8 cellular contexts compared by ENCODE assay signal in genomic region chrX:10106801-10107200, GRCh38. TPM values are rescaled to one million over a fixed set of nuclear protein-coding genes. Genes with fewer than 3 reads are reported as not detected.
DNase-seq lines count a peak whose midpoint lies in the region; ATAC-seq, FAIRE-seq and TF ChIP-seq lines count a peak whose summit lies in the region.

No MANE protein-coding gene starts in this region.

- intact Hi-C loops in body of pancreas (cut with DNase I), result no loop called here

- no peaks in the 10 kb centered on the region for H3K27me3 ChIP-seq in muscle layer of duodenum (ENCODE audit: low read depth, low read length)
- no peaks in the 10 kb centered on the region for H3K27me3 ChIP-seq in body of pancreas

- WGBS in body of pancreas, 2 donors, result 70 to 82% methylated on average over 8 to 10 of the region's 10 CpGs

- no peak for TF ChIP-seq CTCF in body of pancreas (IDR thresholded peaks at IDR 0.05)

- H3K4me3 ChIP-seq in muscle layer of duodenum (ENCODE audit: low read depth in 1 of 2, low read length in 2 of 2) (no peak overlapping the region), body of pancreas (no peak overlapping the region)

- H3K27ac ChIP-seq in muscle layer of duodenum (ENCODE audit: low read length), result peak overlapping the region; percentile 31
- H3K27ac ChIP-seq in body of pancreas, result no peak overlapping the region

- ATAC-seq in GM18505 (IDR thresholded peaks at IDR 0.05; ENCODE audit: unreplicated experiment), result peak; percentile 47
- peak; percentile 35 for ATAC-seq in HG02763 (IDR thresholded peaks at IDR 0.05; ENCODE audit: unreplicated experiment)
- ATAC-seq in body of pancreas, result no peak

- no peak for FAIRE-seq in frontal cortex (lab: Jason Lieb, UNC)

- TF ChIP-seq POLR2A in GM18505 (IDR thresholded peaks at IDR 0.05; ENCODE audit: borderline replicate concordance, extremely low read depth, insufficient read depth, insufficient read length) (no peak), erythroblast (IDR thresholded peaks at IDR 0.05; ENCODE audit: low read length) (no peak), body of pancreas (IDR thresholded peaks at IDR 0.05) (no peak)

- H3K4me1 ChIP-seq in muscle layer of duodenum (ENCODE audit: control insufficient read depth in 1 of 2, insufficient read depth in 2 of 2, low read length in 2 of 2), result peaks cover 0 to 54% of the 10 kb centered on the region in 2 donors
- H3K4me1 ChIP-seq in body of pancreas, result peaks cover 13% of the 10 kb centered on the region

- H3K36me3 ChIP-seq in muscle layer of duodenum (ENCODE audit: control insufficient read depth in 1 of 2, insufficient read depth in 2 of 2, low read length in 2 of 2) (peaks cover 0 to 4% of the 10 kb centered on the region in 2 donors), body of pancreas (replicated peaks in 1 of 2; ENCODE audit: insufficient read depth in 1 of 2, low read depth in 2 of 2) (no peaks in the 10 kb centered on the region)

- DNase-seq in activated CD4-positive, alpha-beta T cell treated with anti-CD3 and anti-CD28 coated beads for 1 hour, result peak; percentile 33
- DNase-seq in frontal cortex (ENCODE audit: low spot score in 2 of 2), result no peak
- DNase-seq in NOMO-1 treated with dmso at 0.1 percent for 144 hours (lab: John Stamatoyannopoulos, UW; ENCODE audit: unreplicated experiment), result no peak
- no peak for DNase-seq in erythroblast (lab: John Stamatoyannopoulos, UW)
- DNase-seq in body of pancreas, result no peak

- H3K9me3 ChIP-seq in muscle layer of duodenum (ENCODE audit: control insufficient read depth in 1 of 2, low read length in 2 of 2), result no peaks in the 10 kb centered on the region
- no peaks in the 10 kb centered on the region for H3K9me3 ChIP-seq in body of pancreas

RNA-seq across cellular contexts. Expression of gene CLCN4, which starts 50.0 kb away (rescaled TPM):
- total RNA-seq in frontal cortex (84.8 TPM), body of pancreas (1 to 10 TPM in 1 of 2 donors, under 1 TPM in 1; 0.33 to 1.6 TPM)

Comparison
In these comparisons a context has a peak if more than half of its experiments do, and no peak if none do; other contexts are left out.
1. RNA of gene CLCN4, which starts 50.0 kb away (total RNA-seq): 84.8 TPM in frontal cortex (single experiment); 0.33 to 1.6 TPM in body of pancreas; every median in the first group is over 10 times any median in the second.